In genomic region chr7:7739718-7740355, GRCh38 we compare ENCODE assay signal across 1 cellular context.
TF ChIP-seq lines count a peak whose summit lies in the region.

No MANE protein-coding gene starts in this region.

TF ChIP-seq in GM12878, 131 proteins besides CTCF, POLR2A, EP300 and RAD21 (continued from another document):
- 0 out of 2 replicates have a peak, but pooled peaks have one; percentile 48 for TF ChIP-seq ATF7 (IDR thresholded peaks at IDR 0.05; ENCODE audit: low read depth)
- no peak for TF ChIP-seq WRNIP1 (IDR thresholded peaks at IDR 0.05; ENCODE audit: borderline replicate concordance, low read depth, low read length)
